In genomic region chr16:2303923-2304322, GRCh38 we compare ENCODE assay signal across 37 cellular contexts.
"Had no signal": no experiment of that assay in that cellular context is flagged by ENCODE, and none has a peak within 500 bp of the region (broad histone marks: within the 10 kb centered on the region; RNA-seq: fewer than 3 reads in every experiment).

No MANE protein-coding gene starts in this region.

- H3K27me3 ChIP-seq: adrenal gland, body of pancreas, brain microvascular endothelial cell, cardiac muscle cell had no signal

- H3K9me3 Mint-ChIP-seq: activated B cell treated with CpG ODN at 0.5 μM for 24 hours; activated CD4-positive, alpha-beta memory T cell treated with anti-CD3 and anti-CD28 coated beads for 36 hours; activated CD4-positive, alpha-beta T cell treated with anti-CD3 and anti-CD28 coated beads, Interleukin-2, amount 10 ng/mL, durations not matched to agents 24 days and 14 days; activated CD8-positive, alpha-beta T cell treated with anti-CD3 and anti-CD28 coated beads for 36 hours; activated naive CD4-positive, alpha-beta T cell treated with anti-CD3 and anti-CD28 coated beads for 36 hours; activated naive CD4-positive, alpha-beta T cell treated with anti-CD3 and anti-CD28 coated beads, Interleukin-2, amount 50 U/mL, for 72 hours; activated naive CD8-positive, alpha-beta T cell treated with anti-CD3 and anti-CD28 coated beads, Interleukin-2, amount 10 ng/mL, durations not matched to agents 7 days and 5 days; activated T-cell treated with anti-CD3 and anti-CD28 coated beads, Interleukin-2, amount 50 U/mL, for 4 hours; activated T-cell treated with anti-CD3 and anti-CD28 coated beads, Interleukin-2, amount 50 U/mL, for 72 hours; activated T-helper 1 cell treated with anti-CD3 and anti-CD28 coated beads, Interleukin-12 subunit alpha, Interleukin-12 subunit beta, Interleukin-2, Interleukin-4 antibody, amounts not matched to agents 30 ng/mL and 10 ng/mL and 1 ng/mL, durations not matched to agents 14 hours and 24 hours and 36 hours; activated T-helper 17 cell treated with anti-CD3 and anti-CD28 coated beads, Interleukin-2, amount 50 U/mL, for 72 hours; central memory CD8-positive, alpha-beta T cell; T-helper 1 cell treated with Interleukin-12 subunit alpha and Interleukin-12 subunit beta and Interleukin-4 antibody, amounts not matched to agents 30 μg/mL and 1 μg/mL, for 36 hours; T-helper 2 cell treated with Interferon-gamma antibody and Interleukin-4, amounts not matched to agents 5 μg/mL and 100 μg/mL, for 36 hours had no signal

- H3K27me3 Mint-ChIP-seq: activated B cell treated with CpG ODN at 0.5 μM for 24 hours; activated CD4-positive, alpha-beta memory T cell treated with anti-CD3 and anti-CD28 coated beads for 36 hours; activated CD4-positive, alpha-beta T cell treated with anti-CD3 and anti-CD28 coated beads, Interleukin-2, amount 10 ng/mL, durations not matched to agents 24 days and 14 days; activated CD8-positive, alpha-beta T cell treated with anti-CD3 and anti-CD28 coated beads for 36 hours; activated naive CD8-positive, alpha-beta T cell treated with anti-CD3 and anti-CD28 coated beads, Interleukin-2, amount 10 ng/mL, durations not matched to agents 7 days and 5 days; activated T-helper 17 cell treated with anti-CD3 and anti-CD28 coated beads, Interleukin-2, amount 50 U/mL, for 72 hours; central memory CD8-positive, alpha-beta T cell had no signal

- DNase-seq: activated B cell treated with CpG ODN at 0.5 μM for 24 hours; activated CD4-positive, alpha-beta memory T cell treated with anti-CD3 and anti-CD28 coated beads for 36 hours; activated CD4-positive, alpha-beta T cell treated with anti-CD3 and anti-CD28 coated beads for 4 hours; activated CD4-positive, alpha-beta T cell treated with anti-CD3 and anti-CD28 coated beads, Interleukin-2, amount 10 ng/mL, durations not matched to agents 24 days and 14 days; activated CD4-positive, alpha-beta T cell treated with anti-CD3 and anti-CD28 coated beads, Interleukin-2, amount 50 U/mL, for 1 hour; activated CD4-positive, alpha-beta T cell treated with anti-CD3 and anti-CD28 coated beads, Interleukin-2, amount 50 U/mL, for 4 hours; activated CD4-positive, CD25-positive, alpha-beta regulatory T cell treated with anti-CD3 and anti-CD28 coated beads, Interleukin-2, amount 50 U/mL, for 72 hours; activated CD8-positive, alpha-beta memory T cell treated with anti-CD3 and anti-CD28 coated beads, Interleukin-2, amount 50 U/mL, for 4 hours; activated CD8-positive, alpha-beta T cell treated with anti-CD3 and anti-CD28 coated beads for 36 hours; activated effector memory CD4-positive, alpha-beta T cell treated with anti-CD3 and anti-CD28 coated beads, Interleukin-2, amount 50 U/mL, for 16 hours; activated gamma-delta T cell treated with Interleukin-2 at 50 U/mL for 16 hours; activated naive CD4-positive, alpha-beta T cell; activated naive CD4-positive, alpha-beta T cell treated with anti-CD3 and anti-CD28 coated beads for 36 hours; activated naive CD4-positive, alpha-beta T cell treated with anti-CD3 and anti-CD28 coated beads, Interleukin-2, amount 50 U/mL, for 16 hours; activated naive CD8-positive, alpha-beta T cell treated with anti-CD3 and anti-CD28 coated beads, Interleukin-2, amount 10 ng/mL, durations not matched to agents 7 days and 5 days; activated T-cell treated with anti-CD3 and anti-CD28 coated beads for 4 hours; activated T-cell treated with anti-CD3 and anti-CD28 coated beads, Interleukin-2, amount 50 U/mL, for 1 hour; activated T-cell treated with anti-CD3 and anti-CD28 coated beads, Interleukin-2, amount 50 U/mL, for 4 hours; activated T-cell treated with anti-CD3 and anti-CD28 coated beads, Interleukin-2, amount 50 U/mL, for 72 hours; adrenal gland; amniotic stem cell; aorta; body of pancreas; brain microvascular endothelial cell; caudate nucleus; cerebellar nuclear complex; T-helper 1 cell; T-helper 2 cell; T-helper 9 cell had no signal

- H3K36me3 Mint-ChIP-seq: activated CD4-positive, alpha-beta memory T cell treated with anti-CD3 and anti-CD28 coated beads for 36 hours; activated naive CD4-positive, alpha-beta T cell treated with anti-CD3 and anti-CD28 coated beads, Interleukin-2, amount 50 U/mL, for 72 hours; activated naive CD8-positive, alpha-beta T cell treated with anti-CD3 and anti-CD28 coated beads, Interleukin-2, amount 10 ng/mL, durations not matched to agents 7 days and 5 days had no signal

- H3K4me3 ChIP-seq: adrenal gland, body of pancreas, cardiac muscle cell had no signal

- H3K27ac ChIP-seq: adrenal gland, body of pancreas, brain microvascular endothelial cell, cardiac muscle cell, VCaP had no signal

- H3K4me3 Mint-ChIP-seq: activated B cell treated with CpG ODN at 0.5 μM for 24 hours; activated CD4-positive, alpha-beta memory T cell treated with anti-CD3 and anti-CD28 coated beads for 36 hours; activated CD4-positive, alpha-beta T cell treated with anti-CD3 and anti-CD28 coated beads, Interleukin-2, amount 10 ng/mL, durations not matched to agents 24 days and 14 days; activated CD8-positive, alpha-beta T cell treated with anti-CD3 and anti-CD28 coated beads for 36 hours; activated naive CD4-positive, alpha-beta T cell treated with anti-CD3 and anti-CD28 coated beads for 36 hours; activated naive CD8-positive, alpha-beta T cell treated with anti-CD3 and anti-CD28 coated beads, Interleukin-2, amount 10 ng/mL, durations not matched to agents 7 days and 5 days; activated T-cell treated with anti-CD3 and anti-CD28 coated beads, Interleukin-2, amount 50 U/mL, for 4 hours; activated T-cell treated with anti-CD3 and anti-CD28 coated beads, Interleukin-2, amount 50 U/mL, for 72 hours; activated T-helper 1 cell treated with anti-CD3 and anti-CD28 coated beads, Interleukin-12 subunit alpha, Interleukin-12 subunit beta, Interleukin-2, Interleukin-4 antibody, amounts not matched to agents 30 ng/mL and 10 ng/mL and 1 ng/mL, durations not matched to agents 14 hours and 24 hours and 36 hours; activated T-helper 17 cell treated with anti-CD3 and anti-CD28 coated beads, Interleukin-2, amount 50 U/mL, for 72 hours; central memory CD8-positive, alpha-beta T cell; T-helper 1 cell treated with Interleukin-12 subunit alpha and Interleukin-12 subunit beta and Interleukin-4 antibody, amounts not matched to agents 30 μg/mL and 1 μg/mL, for 36 hours; T-helper 2 cell treated with Interferon-gamma antibody and Interleukin-4, amounts not matched to agents 5 μg/mL and 100 μg/mL, for 36 hours had no signal

- H3K27ac Mint-ChIP-seq: activated B cell treated with CpG ODN at 0.5 μM for 24 hours; activated CD4-positive, alpha-beta memory T cell treated with anti-CD3 and anti-CD28 coated beads for 36 hours; activated CD4-positive, alpha-beta T cell treated with anti-CD3 and anti-CD28 coated beads, Interleukin-2, amount 10 ng/mL, durations not matched to agents 24 days and 14 days; activated CD8-positive, alpha-beta T cell treated with anti-CD3 and anti-CD28 coated beads for 36 hours; activated naive CD4-positive, alpha-beta T cell treated with anti-CD3 and anti-CD28 coated beads for 36 hours; activated naive CD4-positive, alpha-beta T cell treated with anti-CD3 and anti-CD28 coated beads, Interleukin-2, amount 50 U/mL, for 72 hours; activated naive CD8-positive, alpha-beta T cell treated with anti-CD3 and anti-CD28 coated beads, Interleukin-2, amount 10 ng/mL, durations not matched to agents 7 days and 5 days; activated T-cell treated with anti-CD3 and anti-CD28 coated beads, Interleukin-2, amount 50 U/mL, for 72 hours; activated T-helper 1 cell treated with anti-CD3 and anti-CD28 coated beads, Interleukin-12 subunit alpha, Interleukin-12 subunit beta, Interleukin-2, Interleukin-4 antibody, amounts not matched to agents 30 ng/mL and 10 ng/mL and 1 ng/mL, durations not matched to agents 14 hours and 24 hours and 36 hours; activated T-helper 17 cell treated with anti-CD3 and anti-CD28 coated beads, Interleukin-2, amount 50 U/mL, for 72 hours; T-helper 1 cell treated with Interleukin-12 subunit alpha and Interleukin-12 subunit beta and Interleukin-4 antibody, amounts not matched to agents 30 μg/mL and 1 μg/mL, for 36 hours; T-helper 2 cell treated with Interferon-gamma antibody and Interleukin-4, amounts not matched to agents 5 μg/mL and 100 μg/mL, for 36 hours had no signal

- H3K4me1 ChIP-seq: adrenal gland, body of pancreas had no signal

- H3K4me1 Mint-ChIP-seq: activated B cell treated with CpG ODN at 0.5 μM for 24 hours; activated CD4-positive, alpha-beta T cell treated with anti-CD3 and anti-CD28 coated beads, Interleukin-2, amount 10 ng/mL, durations not matched to agents 24 days and 14 days; activated naive CD8-positive, alpha-beta T cell treated with anti-CD3 and anti-CD28 coated beads, Interleukin-2, amount 10 ng/mL, durations not matched to agents 7 days and 5 days; activated T-helper 17 cell treated with anti-CD3 and anti-CD28 coated beads, Interleukin-2, amount 50 U/mL, for 72 hours; central memory CD8-positive, alpha-beta T cell had no signal

- H3K36me3 ChIP-seq: adrenal gland, brain microvascular endothelial cell, cardiac muscle cell had no signal

- H3K9me3 ChIP-seq: adrenal gland, body of pancreas had no signal
